In genomic region chr17:60116196-60116595, GRCh38 we compare ENCODE assay signal across 8 cellular contexts. TPM values are rescaled to one million over a fixed set of nuclear protein-coding genes. Genes with fewer than 3 reads are reported as not detected.
"Had no signal": no experiment of that assay in that cellular context is flagged by ENCODE, and none has a peak within 500 bp of the region (broad histone marks: within the 10 kb centered on the region; RNA-seq: fewer than 3 reads in every experiment).

No MANE protein-coding gene starts in this region.

RNA-seq across cellular contexts. Expression of gene CA4, which starts 33.6 kb away (rescaled TPM):
- total RNA-seq: kidney epithelial cell; mammary epithelial cell; mesothelial cell of epicardium; mononuclear cell; myocyte; naive thymus-derived CD4-positive, alpha-beta T cell had no signal
- polyA plus RNA-seq: immature natural killer cell; keratinocyte; mammary epithelial cell; naive thymus-derived CD4-positive, alpha-beta T cell had no signal
